8 cellular contexts compared by ENCODE assay signal in the genomic region with DNA sequence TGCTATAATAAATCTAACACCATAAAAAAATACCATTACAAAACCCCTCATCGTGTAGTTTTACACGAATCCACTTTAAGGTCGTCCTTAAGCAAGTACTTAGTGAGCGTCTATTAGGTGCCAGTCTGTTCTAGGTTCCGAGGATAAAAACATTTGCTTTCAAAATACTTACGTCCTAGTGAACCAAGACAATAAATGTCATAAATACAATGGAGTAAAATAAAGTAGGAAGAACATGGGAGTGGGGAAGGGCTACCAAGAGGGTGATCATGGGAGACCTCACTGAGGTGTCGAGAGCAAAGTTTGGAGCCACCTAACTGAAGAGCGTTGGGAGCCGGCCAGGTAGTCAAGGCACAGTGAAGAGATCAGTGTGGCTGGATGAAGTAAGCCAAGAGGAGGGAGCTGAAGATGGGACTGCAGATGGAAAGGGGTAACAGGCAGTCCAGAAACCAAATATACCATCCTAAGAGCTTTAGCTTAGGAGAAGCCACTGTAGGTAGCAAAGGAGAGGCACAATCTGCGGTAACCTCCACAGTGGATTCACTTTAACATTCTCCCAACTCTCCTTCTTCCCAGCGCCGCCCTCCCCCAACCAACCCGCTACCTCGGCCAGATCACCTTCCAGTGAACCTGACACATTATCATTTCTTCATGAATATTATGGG. TPM values are rescaled to one million over a fixed set of nuclear protein-coding genes. Genes with fewer than 3 reads are reported as not detected.
DNase-seq lines count a peak whose midpoint lies in the region; ATAC-seq and TF ChIP-seq lines count a peak whose summit lies in the region.

No MANE protein-coding gene starts in this region.

- no peak for ATAC-seq in CD4-positive, CD25-positive, alpha-beta regulatory T cell (ENCODE audit: low read depth in 2 of 2)
- no peak for ATAC-seq in GM19467 (IDR thresholded peaks at IDR 0.05; ENCODE audit: unreplicated experiment)

- peak overlapping the region; percentile 94 for H3K4me3 ChIP-seq in CD4-positive, CD25-positive, alpha-beta regulatory T cell (ENCODE audit: low read depth, low read length)
- H3K4me3 ChIP-seq in H7 (ENCODE audit: insufficient read depth, low read depth, low read length) (peak overlapping the region; percentile 96), SK-N-MC (peak overlapping the region; percentile 84), esophagus squamous epithelium (peak overlapping the region; percentile 59 to 99 (median 92)), neutrophil (ENCODE audit: low read depth in 1 of 2, low read length in 1 of 2) (peak overlapping the region; percentile 91 to 96)

- no peaks in the 10 kb centered on the region for H3K9me3 ChIP-seq in CD4-positive, CD25-positive, alpha-beta regulatory T cell (ENCODE audit: control insufficient read depth in 2 of 2, low read length in 2 of 2)
- no peaks in the 10 kb centered on the region for H3K9me3 ChIP-seq in SK-N-MC (ENCODE audit: low read depth, low read length)
- H3K9me3 ChIP-seq in esophagus squamous epithelium = no peaks in the 10 kb centered on the region
- H3K9me3 ChIP-seq in neutrophil = no peaks in the 10 kb centered on the region

- H3K36me3 ChIP-seq in CD4-positive, CD25-positive, alpha-beta regulatory T cell (ENCODE audit: control insufficient read depth, insufficient read depth, low read length) = no peaks in the 10 kb centered on the region
- H3K36me3 ChIP-seq in H7 (replicated peaks; ENCODE audit: control insufficient read depth, insufficient read depth, low read length) (no peaks in the 10 kb centered on the region), SK-N-MC (ENCODE audit: insufficient read depth, low read length) (no peaks in the 10 kb centered on the region), esophagus squamous epithelium (peaks cover 0 to under 1% (median 0%) of the 10 kb centered on the region in 3 donors), neutrophil (peaks cover 3% of the 10 kb centered on the region)

- peak overlapping the region; percentile 87 for H3K9ac ChIP-seq in SK-N-MC (ENCODE audit: insufficient read length)

- TF ChIP-seq CTCF in esophagus squamous epithelium (IDR thresholded peaks at IDR 0.05) (no peak), neutrophil (IDR thresholded peaks at IDR 0.05) (no peak)

- DNase-seq in CD4-positive, CD25-positive, alpha-beta regulatory T cell = no peak
- DNase-seq in H7 (no peak), SK-N-MC (ENCODE audit: low read depth, low spot score) (no peak), esophagus squamous epithelium (lab: John Stamatoyannopoulos, UW) (no peak), epidermal melanocyte (ENCODE audit: insufficient read length, low spot score) (no peak), HT-29 (ENCODE audit: low spot score) (no peak)

- H3K27me3 ChIP-seq in CD4-positive, CD25-positive, alpha-beta regulatory T cell (ENCODE audit: control insufficient read depth, insufficient read depth, low read length) = no peaks in the 10 kb centered on the region
- no peaks in the 10 kb centered on the region for H3K27me3 ChIP-seq in H7 (ENCODE audit: control insufficient read depth, insufficient read depth, low read length)
- H3K27me3 ChIP-seq in esophagus squamous epithelium = no peaks in the 10 kb centered on the region
- H3K27me3 ChIP-seq in neutrophil = no peaks in the 10 kb centered on the region

- peaks cover 0 to 1% (median 0%) of the 10 kb centered on the region in 7 donors for H3K9me3 Mint-ChIP-seq in CD4-positive, CD25-positive, alpha-beta regulatory T cell

- H3K36me3 Mint-ChIP-seq in CD4-positive, CD25-positive, alpha-beta regulatory T cell = peaks cover 9% of the 10 kb centered on the region

- intact Hi-C loops in esophagus squamous epithelium (cut with DNase I) = no loop called here

- peaks cover 22 to 47% (median 31%) of the 10 kb centered on the region in 4 donors for H3K4me1 Mint-ChIP-seq in CD4-positive, CD25-positive, alpha-beta regulatory T cell

- peak overlapping the region; percentile 94 to 99 (median 96) for H3K4me3 Mint-ChIP-seq in CD4-positive, CD25-positive, alpha-beta regulatory T cell

- no peak for TF ChIP-seq POLR2A in esophagus squamous epithelium (IDR thresholded peaks at IDR 0.05)

- WGBS in esophagus squamous epithelium, 2 donors = 3 to 5% methylated on average over 14 of the region's 14 CpGs

- H3K27ac Mint-ChIP-seq in CD4-positive, CD25-positive, alpha-beta regulatory T cell = peak overlapping the region; percentile 98 to 100 (median 99)

- H3K4me1 ChIP-seq in CD4-positive, CD25-positive, alpha-beta regulatory T cell (ENCODE audit: control insufficient read depth, insufficient read depth, low read length, poor library complexity, severe bottlenecking) = peaks cover 22% of the 10 kb centered on the region
- H3K4me1 ChIP-seq in esophagus squamous epithelium (peaks cover 7 to 42% (median 11%) of the 10 kb centered on the region in 3 donors), neutrophil (ENCODE audit: control insufficient read depth in 1 of 2, insufficient read depth in 1 of 2, low read depth in 1 of 2, low read length in 1 of 2) (peaks cover 22 to 23% of the 10 kb centered on the region in 2 experiments)

- peak overlapping the region; percentile 91 for H3K27ac ChIP-seq in CD4-positive, CD25-positive, alpha-beta regulatory T cell (ENCODE audit: insufficient read depth, low read length, poor library complexity, severe bottlenecking)
- H3K27ac ChIP-seq in SK-N-MC (no peak overlapping the region), esophagus squamous epithelium (peak overlapping the region; percentile 88 to 97 (median 96)), neutrophil (peak overlapping the region; percentile 95)

- H3K27me3 Mint-ChIP-seq in CD4-positive, CD25-positive, alpha-beta regulatory T cell = no peaks in the 10 kb centered on the region

RNA-seq across cellular contexts. Expression of a gene that starts 0.7 kb away (rescaled TPM):
- 38.3 TPM for total RNA-seq in CD4-positive, CD25-positive, alpha-beta regulatory T cell
- 10 to 100 TPM; 12.7 to 20.2 (median 17.8) TPM for polyA plus RNA-seq in CD4-positive, CD25-positive, alpha-beta regulatory T cell
- total RNA-seq in H7 (2014; rRNA removed; shearing (Covaris generic)) = 22.0 and 26.5 TPM in 2 replicates
- 10 to 100 TPM; 10.3 to 24.9 (median 22.2) TPM for total RNA-seq in esophagus squamous epithelium
- 6.0 and 6.3 TPM in 2 replicates for total RNA-seq in HT-29 (2014; rRNA removed; shearing (Covaris generic))

RNA-seq across cellular contexts. Expression of a gene that starts 27.2 kb away (rescaled TPM):
- 3.7 TPM for total RNA-seq in CD4-positive, CD25-positive, alpha-beta regulatory T cell
- 10 to 100 TPM in 3 of 4 donors, 1 to 10 TPM in 1; 8.1 to 13.6 (median 12.0) TPM for polyA plus RNA-seq in CD4-positive, CD25-positive, alpha-beta regulatory T cell
- 5.1 and 8.2 TPM in 2 replicates for total RNA-seq in H7 (2014; rRNA removed; shearing (Covaris generic))
- 10 to 100 TPM in 2 of 4 donors, 1 to 10 TPM in 2; 5.8 to 12.6 (median 9.0) TPM for total RNA-seq in esophagus squamous epithelium
- total RNA-seq in HT-29 (2014; rRNA removed; shearing (Covaris generic)) = 4.7 and 5.9 TPM in 2 replicates

RNA-seq across cellular contexts. Expression of a gene that starts 32.5 kb away (rescaled TPM):
- total RNA-seq in CD4-positive, CD25-positive, alpha-beta regulatory T cell = 72.8 TPM
- 10 to 100 TPM; 22.6 to 37.6 (median 29.7) TPM for polyA plus RNA-seq in CD4-positive, CD25-positive, alpha-beta regulatory T cell
- 15.1 and 21.9 TPM in 2 replicates for total RNA-seq in H7 (2014; rRNA removed; shearing (Covaris generic))
- 10 to 100 TPM; 14.9 to 44.3 (median 27.9) TPM for total RNA-seq in esophagus squamous epithelium
- total RNA-seq in HT-29 (2014; rRNA removed; shearing (Covaris generic)) = 6.5 and 9.1 TPM in 2 replicates
